ENCODE assay signal across 22 cellular contexts in genomic region chr2:223588251-223588650, GRCh38. TPM values are rescaled to one million over a fixed set of nuclear protein-coding genes. Genes with fewer than 3 reads are reported as not detected.
"Had no signal": no experiment of that assay in that cellular context is flagged by ENCODE, and none has a peak within 500 bp of the region (broad histone marks: within the 10 kb centered on the region; RNA-seq: fewer than 3 reads in every experiment).

No MANE protein-coding gene starts in this region.

- H3K27me3 ChIP-seq: heart left ventricle, spleen, transverse colon had no signal

- ATAC-seq: heart left ventricle; left lobe of liver; mucosa of descending colon; naive thymus-derived CD8-positive, alpha-beta T cell; sciatic nerve; stimulated activated memory B cell treated with anti-CD40 and anti-IgM and Interleukin-4, amounts not matched to agents 10 μg/mL and 1 μg/mL and 100 μg/mL, for 72 hours; stimulated activated naive CD8-positive, alpha-beta T cell treated with anti-CD3 and anti-CD28 coated beads, Interleukin-15, amount 100 ng/mL, for 72 hours had no signal

- H3K36me3 Mint-ChIP-seq: stimulated activated memory B cell treated with anti-CD40 and anti-IgM and Interleukin-4, amounts not matched to agents 10 μg/mL and 1 μg/mL and 100 μg/mL, for 72 hours had no signal

- H3K36me3 ChIP-seq: heart left ventricle, spleen, thoracic aorta, transverse colon had no signal

- H3K9me3 ChIP-seq: heart left ventricle, mucosa of descending colon, thoracic aorta, transverse colon had no signal

- H3K4me3 ChIP-seq: heart left ventricle, mucosa of descending colon, spleen, thoracic aorta, transverse colon had no signal

- H3K4me1 Mint-ChIP-seq: naive thymus-derived CD8-positive, alpha-beta T cell; stimulated activated memory B cell treated with anti-CD40 and anti-IgM and Interleukin-4, amounts not matched to agents 10 μg/mL and 1 μg/mL and 100 μg/mL, for 72 hours; stimulated activated naive CD8-positive, alpha-beta T cell treated with anti-CD3 and anti-CD28 coated beads, Interleukin-15, amount 100 ng/mL, for 72 hours had no signal

- H3K27ac ChIP-seq: heart left ventricle, spleen, thoracic aorta, transverse colon had no signal

- H3K27ac Mint-ChIP-seq: dendritic cell treated with granulocyte-macrophage colony-stimulating factor and Interleukin-4, amounts not matched to agents 40 ng/mL and 50 ng/mL, for 4 days; naive thymus-derived CD8-positive, alpha-beta T cell; stimulated activated memory B cell treated with anti-CD40 and anti-IgM and Interleukin-4, amounts not matched to agents 10 μg/mL and 1 μg/mL and 100 μg/mL, for 72 hours; stimulated activated naive CD8-positive, alpha-beta T cell treated with anti-CD3 and anti-CD28 coated beads, Interleukin-15, amount 100 ng/mL, for 72 hours had no signal

- DNase-seq: erythroblast; heart left ventricle; hippocampal formation; islet precursor cell; mammary epithelial cell; mucosa of descending colon; naive thymus-derived CD8-positive, alpha-beta T cell; posterior cingulate gyrus; spleen; stimulated activated CD4-positive, alpha-beta T cell treated with anti-CD3 and anti-CD28 coated beads, Interleukin-15, amount 100 ng/mL, for 24 hours; stimulated activated CD4-positive, alpha-beta T cell treated with anti-CD3 and anti-CD28 coated beads, Interleukin-1b, Interleukin-23, amount 100 ng/mL, for 48 hours; stimulated activated CD4-positive, alpha-beta T cell treated with anti-CD3 and anti-CD28 coated beads, Interleukin-4, amount 100 ng/mL, for 24 hours; stimulated activated naive CD8-positive, alpha-beta T cell treated with anti-CD3 and anti-CD28 coated beads, Interleukin-15, amount 100 ng/mL, for 72 hours; transverse colon had no signal

- H3K27me3 Mint-ChIP-seq: dendritic cell treated with granulocyte-macrophage colony-stimulating factor and Interleukin-4, amounts not matched to agents 40 ng/mL and 50 ng/mL, for 4 days; stimulated activated memory B cell treated with anti-CD40 and anti-IgM and Interleukin-4, amounts not matched to agents 10 μg/mL and 1 μg/mL and 100 μg/mL, for 72 hours; stimulated activated naive CD8-positive, alpha-beta T cell treated with anti-CD3 and anti-CD28 coated beads, Interleukin-15, amount 100 ng/mL, for 72 hours had no signal

- H3K9me3 Mint-ChIP-seq: dendritic cell treated with granulocyte-macrophage colony-stimulating factor and Interleukin-4, amounts not matched to agents 40 ng/mL and 50 ng/mL, for 4 days; stimulated activated naive CD8-positive, alpha-beta T cell treated with anti-CD3 and anti-CD28 coated beads, Interleukin-15, amount 100 ng/mL, for 72 hours had no signal

- H3K4me3 Mint-ChIP-seq: dendritic cell treated with granulocyte-macrophage colony-stimulating factor and Interleukin-4, amounts not matched to agents 40 ng/mL and 50 ng/mL, for 4 days; naive thymus-derived CD8-positive, alpha-beta T cell; stimulated activated memory B cell treated with anti-CD40 and anti-IgM and Interleukin-4, amounts not matched to agents 10 μg/mL and 1 μg/mL and 100 μg/mL, for 72 hours; stimulated activated naive CD8-positive, alpha-beta T cell treated with anti-CD3 and anti-CD28 coated beads, Interleukin-15, amount 100 ng/mL, for 72 hours had no signal

- H3K4me1 ChIP-seq: spleen, transverse colon had no signal

RNA-seq across cellular contexts. Expression of gene SCG2, which starts 13.9 kb away (rescaled TPM):
- total RNA-seq: endothelial cell of umbilical vein; left lobe of liver; mammary epithelial cell; naive thymus-derived CD8-positive, alpha-beta T cell; pulmonary artery endothelial cell; skeletal muscle tissue had no signal
- polyA plus RNA-seq: endothelial cell of umbilical vein; naive thymus-derived CD8-positive, alpha-beta T cell had no signal
